ENCODE assay signal across 8 cellular contexts in genomic region chr2:113370478-113371091, GRCh38.
DNase-seq lines count a peak whose midpoint lies in the region; ATAC-seq and TF ChIP-seq lines count a peak whose summit lies in the region.

No MANE protein-coding gene starts in this region.

- H3K9me3 Mint-ChIP-seq in mesothelial cell of epicardium: no peaks in the 10 kb centered on the region

- TF ChIP-seq CTCF in mesothelial cell of epicardium (IDR thresholded peaks at IDR 0.05; ENCODE audit: unreplicated experiment): peak; percentile 76

- peaks cover 50% of the 10 kb centered on the region for H3K27me3 Mint-ChIP-seq in mesothelial cell of epicardium (ENCODE audit: low read depth)

- H3K27ac Mint-ChIP-seq in mesothelial cell of epicardium: no peak overlapping the region

- peak; percentile 67 for DNase-seq in D341Med (ENCODE audit: low spot score)
- peak; percentile 50 to 64 for DNase-seq in activated CD4-positive, alpha-beta T cell treated with anti-CD3 and anti-CD28 coated beads for 4 hours
- DNase-seq in ecto neural progenitor cell (ENCODE audit: low spot score): peak; percentile 69
- peak in 1 of 2 experiments; percentile 75 for DNase-seq in mesothelial cell of epicardium (ENCODE audit: low spot score in 2 of 2, unreplicated experiment in 2 of 2)
- DNase-seq in stimulated activated CD8-positive, alpha-beta memory T cell treated with anti-CD3 and anti-CD28 coated beads, Interleukin-7, amount 100 ng/mL, for 1 hour (ENCODE audit: low read depth in 2 of 2): peak; percentile 29 to 38
- DNase-seq in NCI-H1092 treated with DMSO at 0.1 percent for 48 hours (lab: John Stamatoyannopoulos, UW): no peak

- H3K36me3 Mint-ChIP-seq in mesothelial cell of epicardium: no peaks in the 10 kb centered on the region

- peaks cover 4% of the 10 kb centered on the region for H3K4me1 Mint-ChIP-seq in mesothelial cell of epicardium

- ATAC-seq in HG03103 (IDR thresholded peaks at IDR 0.05; ENCODE audit: low read depth, unreplicated experiment) (peak; percentile 78), GM19455 (IDR thresholded peaks at IDR 0.05; ENCODE audit: unreplicated experiment) (no peak)

- H3K4me3 Mint-ChIP-seq in mesothelial cell of epicardium: no peak overlapping the region
